ENCODE assay signal across 23 cellular contexts in the genomic region with DNA sequence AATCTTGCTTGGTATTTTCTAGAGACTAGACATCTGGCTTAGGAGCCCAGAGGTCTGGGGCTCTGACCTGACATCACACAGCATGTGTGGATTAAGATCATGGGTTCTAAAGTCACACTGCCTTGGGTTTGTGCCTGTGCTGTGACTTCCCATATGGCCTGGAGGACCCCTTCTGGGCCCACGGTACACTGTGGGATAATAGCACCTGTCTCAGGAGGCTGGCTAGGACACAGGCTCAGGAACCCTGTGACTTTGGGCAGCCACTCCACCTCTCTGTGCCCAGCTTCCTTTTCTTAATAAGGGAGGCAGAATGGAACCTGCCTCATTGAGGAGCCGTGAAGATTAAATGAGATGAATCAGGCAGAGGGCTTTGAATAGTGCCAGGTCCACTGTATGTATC.
"Had no signal": no experiment of that assay in that cellular context is flagged by ENCODE, and none has a peak within 500 bp of the region (broad histone marks: within the 10 kb centered on the region; RNA-seq: fewer than 3 reads in every experiment).

No MANE protein-coding gene starts in this region.

- H3K27ac Mint-ChIP-seq: memory B cell; naive B cell; progenitor cell of endocrine pancreas; stimulated activated effector memory CD8-positive, alpha-beta T cell treated with anti-CD3 and anti-CD28 coated beads, Interleukin-12 subunit alpha, Interleukin-12 subunit beta, amount 100 ng/mL, for 72 hours had no signal

- H3K4me3 ChIP-seq: dorsolateral prefrontal cortex, left ventricle myocardium inferior, lower lobe of right lung, pancreas, suprapubic skin, tibial nerve, upper lobe of right lung, vagina had no signal

- H3K27me3 ChIP-seq: pancreas, tibial nerve, vagina had no signal

- H3K36me3 ChIP-seq: left ventricle myocardium inferior, lower lobe of right lung, pancreas, suprapubic skin, tibial nerve, upper lobe of right lung, vagina had no signal

- ATAC-seq: lower lobe of right lung; pancreas; right cardiac atrium; stimulated activated effector memory CD8-positive, alpha-beta T cell treated with anti-CD3 and anti-CD28 coated beads, Interleukin-12 subunit alpha, Interleukin-12 subunit beta, amount 100 ng/mL, for 72 hours; stimulated activated naive CD8-positive, alpha-beta T cell treated with anti-CD3 and anti-CD28 coated beads, Interleukin-15, Interleukin-2, amounts not matched to agents 100 U/mL and 50 U/mL, for 24 hours; upper lobe of right lung had no signal

- FAIRE-seq: pancreas had no signal

- DNase-seq: cortex of kidney; effector CD8-positive, alpha-beta T cell; foreskin melanocyte; hippocampal formation; left ventricle myocardium inferior; midbrain; naive B cell; nucleus accumbens; pancreas; right cardiac atrium; stimulated activated CD4-positive, alpha-beta T cell treated with anti-CD3 and anti-CD28 coated beads, Interleukin-4, amount 100 ng/mL, for 1 hour; stimulated activated CD8-positive, alpha-beta memory T cell treated with anti-CD3 and anti-CD28 coated beads, Interleukin-4, amount 100 ng/mL, for 48 hours; stimulated activated naive CD8-positive, alpha-beta T cell treated with anti-CD3 and anti-CD28 coated beads, Interleukin-15, Interleukin-2, amounts not matched to agents 100 U/mL and 50 U/mL, for 24 hours had no signal

- H3K9me3 ChIP-seq: left ventricle myocardium inferior, lower lobe of right lung, pancreas, suprapubic skin, tibial nerve, upper lobe of right lung, vagina had no signal

- H3K36me3 Mint-ChIP-seq: memory B cell; naive B cell; stimulated activated effector memory CD8-positive, alpha-beta T cell treated with anti-CD3 and anti-CD28 coated beads, Interleukin-12 subunit alpha, Interleukin-12 subunit beta, amount 100 ng/mL, for 72 hours had no signal

- H3K4me1 ChIP-seq: left ventricle myocardium inferior, lower lobe of right lung, pancreas, suprapubic skin, tibial nerve, upper lobe of right lung, vagina had no signal

- H3K4me1 Mint-ChIP-seq: memory B cell; naive B cell; stimulated activated effector memory CD8-positive, alpha-beta T cell treated with anti-CD3 and anti-CD28 coated beads, Interleukin-12 subunit alpha, Interleukin-12 subunit beta, amount 100 ng/mL, for 72 hours had no signal

- H3K9me3 Mint-ChIP-seq: memory B cell; naive B cell; neural crest cell; stimulated activated effector memory CD8-positive, alpha-beta T cell treated with anti-CD3 and anti-CD28 coated beads, Interleukin-12 subunit alpha, Interleukin-12 subunit beta, amount 100 ng/mL, for 72 hours had no signal

- H3K27ac ChIP-seq: dorsolateral prefrontal cortex, left ventricle myocardium inferior, lower lobe of right lung, pancreas, suprapubic skin, tibial nerve, upper lobe of right lung, vagina had no signal

- H3K4me3 Mint-ChIP-seq: memory B cell; naive B cell; neural crest cell; stimulated activated effector memory CD8-positive, alpha-beta T cell treated with anti-CD3 and anti-CD28 coated beads, Interleukin-12 subunit alpha, Interleukin-12 subunit beta, amount 100 ng/mL, for 72 hours had no signal
